ENCODE assay signal across 8 cellular contexts in genomic region chr1:21334214-21335087, GRCh38. TPM values are rescaled to one million over a fixed set of nuclear protein-coding genes. Genes with fewer than 3 reads are reported as not detected.
DNase-seq lines count a peak whose midpoint lies in the region; ATAC-seq and TF ChIP-seq lines count a peak whose summit lies in the region.

No MANE protein-coding gene starts in this region.

- peak; percentile 72 for ATAC-seq in GM21825 (IDR thresholded peaks at IDR 0.05; ENCODE audit: unreplicated experiment)

- H3K36me3 ChIP-seq in ES-I3 (ENCODE audit: insufficient read depth, low read length) (no peaks in the 10 kb centered on the region), liver (ENCODE audit: control insufficient read depth in 4 of 4, insufficient read depth in 3 of 4, low read depth in 1 of 4, low read length in 3 of 4) (no peaks in the 10 kb centered on the region)

- WGBS in liver, result 36% methylated on average over 20 of the region's 20 CpGs

- H3K9me3 ChIP-seq in ES-I3 (ENCODE audit: control insufficient read depth, insufficient read depth, low read length), result no peaks in the 10 kb centered on the region
- H3K9me3 ChIP-seq in liver (ENCODE audit: control insufficient read depth in 4 of 4, low read length in 3 of 4), result no peaks in the 10 kb centered on the region

- peak overlapping the region; percentile 22; the same call in 1 of the 2 replicates for H3K9ac ChIP-seq in ES-I3 (ENCODE audit: low read depth, low read length)
- peak overlapping the region; percentile 15 to 56 for H3K9ac ChIP-seq in liver (ENCODE audit: low read depth in 1 of 2, low read length in 2 of 2)

- H3K27me3 ChIP-seq in liver (ENCODE audit: control insufficient read depth in 4 of 4, insufficient read depth in 4 of 4, low read length in 3 of 4), result no peaks in the 10 kb centered on the region

- H3K27ac ChIP-seq in liver (ENCODE audit: low read depth in 1 of 2, low read length in 2 of 2), result peak overlapping the region; percentile 90 to 91

- DNase-seq in Kasumi-1 (lab: John Stamatoyannopoulos, UW) (peak; percentile 97 to 98), NCI-H748 treated with DMSO at 0.1 percent for 48 hours (lab: John Stamatoyannopoulos, UW) (no peak)
- DNase-seq in activated CD4-positive, CD25-positive, alpha-beta regulatory T cell (lab: John Stamatoyannopoulos, UW), result peak; percentile 27 to 60 (median 56)
- DNase-seq in central memory CD4-positive, alpha-beta T cell, result peak; percentile 86
- peak; percentile 40 to 72 (median 44) for DNase-seq in stimulated activated CD4-positive, alpha-beta T cell treated with anti-CD3 and anti-CD28 coated beads, TNF-alpha, amount 100 ng/mL, for 24 hours (ENCODE audit: low read depth in 3 of 3)

- peak; percentile 71 to 82 for TF ChIP-seq RAD21 in liver (IDR thresholded peaks at IDR 0.05)

- H3K4me1 ChIP-seq in ES-I3 (ENCODE audit: insufficient read depth, low read length) (peaks cover 42% of the 10 kb centered on the region), liver (ENCODE audit: control insufficient read depth in 4 of 4, insufficient read depth in 4 of 4, low read length in 3 of 4) (peaks cover 38 to 83% (median 63%) of the 10 kb centered on the region in 4 donors)

- no peak overlapping the region for H3K4me3 ChIP-seq in liver (ENCODE audit: low read depth in 1 of 3, low read length in 3 of 3)

- peak; percentile 61 for TF ChIP-seq CTCF in liver (IDR thresholded peaks at IDR 0.05; ENCODE audit: low read depth, low read length, missing input control)

TF ChIP-seq in liver, 16 proteins besides CTCF, POLR2A, EP300 and RAD21:
- TF ChIP-seq SP1 (IDR thresholded peaks at IDR 0.05), result peak; percentile 42
- TF ChIP-seq NR2F2 (IDR thresholded peaks at IDR 0.05), result peak; percentile 15
- peak in 1 of 2 donors; percentile 24 for TF ChIP-seq HNF4A (conservative IDR thresholded peaks at IDR 0.05)
- TF ChIP-seq YY1 (IDR thresholded peaks at IDR 0.05), result no peak
- peak; percentile 38 to 51 for TF ChIP-seq RXRA (IDR thresholded peaks at IDR 0.05)
- no peak for TF ChIP-seq MAX (IDR thresholded peaks at IDR 0.05)

RNA-seq across cellular contexts. Expression of gene ECE1, which starts 44.2 kb away (rescaled TPM):
- 10 to 100 TPM; 38.9 to 40.2 TPM for total RNA-seq in liver
- polyA plus RNA-seq in liver, result 10 to 100 TPM; 29.3 to 46.4 TPM
